ENCODE assay signal across 8 cellular contexts in the genomic region with DNA sequence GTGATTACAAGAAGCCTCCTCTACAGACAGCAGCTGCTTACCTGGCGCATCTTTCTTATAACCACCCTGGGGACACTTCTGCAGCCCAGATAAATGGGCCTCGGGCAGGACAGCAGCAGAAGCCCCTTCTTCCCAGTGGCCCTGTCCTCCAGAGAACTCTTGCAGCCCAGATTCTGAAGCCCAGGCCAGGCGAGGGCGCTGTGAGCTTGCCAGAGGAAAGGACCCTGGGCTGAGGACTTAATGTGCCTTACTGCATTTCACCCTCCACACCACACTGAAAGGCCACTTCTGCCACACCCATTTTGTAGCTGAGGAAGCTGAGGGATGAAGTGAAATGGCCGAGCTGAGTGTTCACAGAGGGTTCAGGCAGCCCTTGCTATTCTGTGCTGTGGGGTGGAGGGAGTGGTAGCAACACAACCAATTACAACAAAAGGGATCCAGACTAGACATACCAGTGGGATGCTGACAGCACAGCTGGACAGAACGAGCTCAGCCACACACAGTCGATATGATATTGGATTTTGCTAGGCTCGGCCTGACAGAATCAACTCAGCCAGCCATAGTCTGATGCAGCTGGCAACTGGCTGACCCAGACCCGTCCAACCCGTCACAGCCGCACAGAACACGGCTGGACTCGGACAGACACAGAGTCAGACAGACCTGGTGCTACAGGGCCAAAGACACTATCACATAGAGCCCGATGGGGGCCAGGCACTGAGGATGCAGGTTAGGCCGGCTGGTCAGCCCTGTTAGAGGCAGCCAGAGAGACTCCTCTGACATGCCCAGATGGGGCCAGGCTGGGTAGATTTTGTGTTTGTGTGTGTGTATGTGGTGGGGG. TPM values are rescaled to one million over a fixed set of nuclear protein-coding genes. Genes with fewer than 3 reads are reported as not detected.
A peak's percentile ranks its signal among the peaks of the same experiment; 100 is the strongest.
DNase-seq lines count a peak whose midpoint lies in the region; ATAC-seq and TF ChIP-seq lines count a peak whose summit lies in the region.

No MANE protein-coding gene starts in this region.

- peaks cover 8 to 10% of the 10 kb centered on the region in 2 donors for H3K4me1 Mint-ChIP-seq in natural killer cell

- no peak overlapping the region for H3K4me3 ChIP-seq in AG09309 (ENCODE audit: control insufficient read depth, low read depth, low read length)

- no peak overlapping the region for H3K4me3 Mint-ChIP-seq in natural killer cell

- in situ Hi-C loops in GM13976 (cut with MboI; ENCODE audit: low sequenced_read_pairs, unreplicated experiment): loop anchor here (10.0 kb wide), 2 partner anchors 205 to 345 kb away; no protein-coding TSS in a partner anchor

- TF ChIP-seq CTCF in AG09309 (IDR thresholded peaks at IDR 0.05; ENCODE audit: control insufficient read depth, insufficient read depth, low read depth, low read length, missing control alignments) (peak; percentile 47), GM13976 (IDR thresholded peaks at IDR 0.05; ENCODE audit: borderline replicate concordance, control extremely low read depth, extremely low read depth, insufficient read depth, missing control alignments) (peak; percentile 38), foreskin keratinocyte (conservative IDR thresholded peaks at IDR 0.05) (peak; percentile 15), natural killer cell (IDR thresholded peaks at IDR 0.05) (no peak)

- ATAC-seq in foreskin keratinocyte: no peak
- no peak for ATAC-seq in GM19463 (IDR thresholded peaks at IDR 0.05; ENCODE audit: unreplicated experiment)
- no peak for ATAC-seq in natural killer cell

- DNase-seq in AG09309 (ENCODE audit: low read depth) (no peak), GM13976 (ENCODE audit: low spot score) (no peak), SHP77 treated with DMSO at 0.1 percent for 48 hours (lab: John Stamatoyannopoulos, UW) (peak; percentile 6), foreskin keratinocyte (no peak), natural killer cell (no peak), mucosa of gallbladder (ENCODE audit: low spot score) (no peak)
- DNase-seq in activated T-cell treated with anti-CD3 and anti-CD28 coated beads, Interleukin-2, amount 50 U/mL, for 1 hour: no peak

- H3K27me3 ChIP-seq in foreskin keratinocyte: no peaks in the 10 kb centered on the region

- no peaks in the 10 kb centered on the region for H3K9me3 Mint-ChIP-seq in natural killer cell

- H3K27ac ChIP-seq in foreskin keratinocyte: no peak overlapping the region

- H3K27ac Mint-ChIP-seq in natural killer cell: no peak overlapping the region

- H3K4me1 ChIP-seq in foreskin keratinocyte: peaks cover 12% of the 10 kb centered on the region

- H3K36me3 Mint-ChIP-seq in natural killer cell: no peaks in the 10 kb centered on the region

- intact Hi-C loops in natural killer cell (cut with micrococcal nuclease): loop anchor here (5.0 kb wide), 1 partner anchor 342 kb away; no protein-coding TSS in a partner anchor

- peaks cover 0 to 3% of the 10 kb centered on the region in 2 donors for H3K27me3 Mint-ChIP-seq in natural killer cell (ENCODE audit: low read depth in 2 of 2)

RNA-seq across cellular contexts. Expression of a gene that starts 7.3 kb away (rescaled TPM):
- total RNA-seq in foreskin keratinocyte: 0.34 and 0.42 TPM in 2 replicates
- 0.39 and 0.74 TPM in 2 replicates for polyA plus RNA-seq in foreskin keratinocyte
- not detected for total RNA-seq in natural killer cell
- 19.5 TPM for total RNA-seq in mucosa of gallbladder

RNA-seq across cellular contexts. Expression of a gene that starts 37.8 kb away (rescaled TPM):
- 7.9 and 8.7 TPM in 2 replicates for total RNA-seq in foreskin keratinocyte
- 5.8 and 8.3 TPM in 2 replicates for polyA plus RNA-seq in foreskin keratinocyte
- total RNA-seq in natural killer cell: 10 to 100 TPM in 1 of 3 donors, 1 to 10 TPM in 2; 4.5 to 12.9 (median 7.5) TPM
- total RNA-seq in mucosa of gallbladder: 11.0 TPM

RNA-seq across cellular contexts. Expression of a gene that starts 47.5 kb away (rescaled TPM):
- total RNA-seq in foreskin keratinocyte: not detected in 2 replicates
- polyA plus RNA-seq in foreskin keratinocyte: not detected in 2 replicates
- not detected for total RNA-seq in natural killer cell
- total RNA-seq in mucosa of gallbladder: 6.4 TPM

Comparison
In these comparisons a context has a peak if more than half of its experiments do, and no peak if none do; other contexts are left out.
1. RNA of a gene that starts 7.3 kb away (total RNA-seq): 19.5 TPM in mucosa of gallbladder (single experiment); 0.34 to 0.42 TPM in foreskin keratinocyte and not detected in natural killer cell; every median in the first group is over 10 times any median in the second.